Comparison of ENCODE assay signal across 1 cellular context in genomic region chr5:95130951-95131350, GRCh38.
TF ChIP-seq lines count a peak whose summit lies in the region.

No MANE protein-coding gene starts in this region.

TF ChIP-seq in GM23338, 12 proteins besides CTCF, POLR2A, EP300 and RAD21 (continued from another document):
- TF ChIP-seq, protein P1, sequence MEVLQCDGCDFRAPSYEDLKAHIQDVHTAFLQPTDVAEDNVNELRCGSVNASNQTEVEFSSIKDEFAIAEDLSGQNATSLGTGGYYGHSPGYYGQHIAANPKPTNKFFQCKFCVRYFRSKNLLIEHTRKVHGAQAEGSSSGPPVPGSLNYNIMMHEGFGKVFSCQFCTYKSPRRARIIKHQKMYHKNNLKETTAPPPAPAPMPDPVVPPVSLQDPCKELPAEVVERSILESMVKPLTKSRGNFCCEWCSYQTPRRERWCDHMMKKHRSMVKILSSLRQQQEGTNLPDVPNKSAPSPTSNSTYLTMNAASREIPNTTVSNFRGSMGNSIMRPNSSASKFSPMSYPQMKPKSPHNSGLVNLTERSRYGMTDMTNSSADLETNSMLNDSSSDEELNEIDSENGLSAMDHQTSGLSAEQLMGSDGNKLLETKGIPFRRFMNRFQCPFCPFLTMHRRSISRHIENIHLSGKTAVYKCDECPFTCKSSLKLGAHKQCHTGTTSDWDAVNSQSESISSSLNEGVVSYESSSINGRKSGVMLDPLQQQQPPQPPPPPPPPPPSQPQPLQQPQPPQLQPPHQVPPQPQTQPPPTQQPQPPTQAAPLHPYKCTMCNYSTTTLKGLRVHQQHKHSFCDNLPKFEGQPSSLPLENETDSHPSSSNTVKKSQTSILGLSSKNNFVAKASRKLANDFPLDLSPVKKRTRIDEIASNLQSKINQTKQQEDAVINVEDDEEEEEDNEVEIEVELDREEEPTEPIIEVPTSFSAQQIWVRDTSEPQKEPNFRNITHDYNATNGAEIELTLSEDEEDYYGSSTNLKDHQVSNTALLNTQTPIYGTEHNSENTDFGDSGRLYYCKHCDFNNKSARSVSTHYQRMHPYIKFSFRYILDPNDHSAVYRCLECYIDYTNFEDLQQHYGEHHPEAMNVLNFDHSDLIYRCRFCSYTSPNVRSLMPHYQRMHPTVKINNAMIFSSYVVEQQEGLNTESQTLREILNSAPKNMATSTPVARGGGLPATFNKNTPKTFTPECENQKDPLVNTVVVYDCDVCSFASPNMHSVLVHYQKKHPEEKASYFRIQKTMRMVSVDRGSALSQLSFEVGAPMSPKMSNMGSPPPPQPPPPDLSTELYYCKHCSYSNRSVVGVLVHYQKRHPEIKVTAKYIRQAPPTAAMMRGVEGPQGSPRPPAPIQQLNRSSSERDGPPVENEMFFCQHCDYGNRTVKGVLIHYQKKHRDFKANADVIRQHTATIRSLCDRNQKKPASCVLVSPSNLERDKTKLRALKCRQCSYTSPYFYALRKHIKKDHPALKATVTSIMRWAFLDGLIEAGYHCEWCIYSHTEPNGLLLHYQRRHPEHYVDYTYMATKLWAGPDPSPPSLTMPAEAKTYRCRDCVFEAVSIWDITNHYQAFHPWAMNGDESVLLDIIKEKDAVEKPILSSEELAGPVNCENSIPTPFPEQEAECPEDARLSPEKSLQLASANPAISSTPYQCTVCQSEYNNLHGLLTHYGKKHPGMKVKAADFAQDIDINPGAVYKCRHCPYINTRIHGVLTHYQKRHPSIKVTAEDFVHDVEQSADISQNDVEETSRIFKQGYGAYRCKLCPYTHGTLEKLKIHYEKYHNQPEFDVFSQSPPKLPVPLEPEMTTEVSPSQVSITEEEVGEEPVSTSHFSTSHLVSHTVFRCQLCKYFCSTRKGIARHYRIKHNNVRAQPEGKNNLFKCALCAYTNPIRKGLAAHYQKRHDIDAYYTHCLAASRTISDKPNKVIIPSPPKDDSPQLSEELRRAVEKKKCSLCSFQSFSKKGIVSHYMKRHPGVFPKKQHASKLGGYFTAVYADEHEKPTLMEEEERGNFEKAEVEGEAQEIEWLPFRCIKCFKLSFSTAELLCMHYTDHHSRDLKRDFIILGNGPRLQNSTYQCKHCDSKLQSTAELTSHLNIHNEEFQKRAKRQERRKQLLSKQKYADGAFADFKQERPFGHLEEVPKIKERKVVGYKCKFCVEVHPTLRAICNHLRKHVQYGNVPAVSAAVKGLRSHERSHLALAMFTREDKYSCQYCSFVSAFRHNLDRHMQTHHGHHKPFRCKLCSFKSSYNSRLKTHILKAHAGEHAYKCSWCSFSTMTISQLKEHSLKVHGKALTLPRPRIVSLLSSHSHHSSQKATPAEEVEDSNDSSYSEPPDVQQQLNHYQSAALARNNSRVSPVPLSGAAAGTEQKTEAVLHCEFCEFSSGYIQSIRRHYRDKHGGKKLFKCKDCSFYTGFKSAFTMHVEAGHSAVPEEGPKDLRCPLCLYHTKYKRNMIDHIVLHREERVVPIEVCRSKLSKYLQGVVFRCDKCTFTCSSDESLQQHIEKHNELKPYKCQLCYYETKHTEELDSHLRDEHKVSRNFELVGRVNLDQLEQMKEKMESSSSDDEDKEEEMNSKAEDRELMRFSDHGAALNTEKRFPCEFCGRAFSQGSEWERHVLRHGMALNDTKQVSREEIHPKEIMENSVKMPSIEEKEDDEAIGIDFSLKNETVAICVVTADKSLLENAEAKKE (CRISPR knock-in tag; IDR thresholded peaks at IDR 0.05) = no peak
- TF ChIP-seq EZH2phosphoT487 (IDR thresholded peaks at IDR 0.05; ENCODE audit: unreplicated experiment) (no peak), JUNB (IDR thresholded peaks at IDR 0.05; ENCODE audit: unreplicated experiment) (no peak), REST (IDR thresholded peaks at IDR 0.05; ENCODE audit: unreplicated experiment) (no peak), ETS1 (IDR thresholded peaks at IDR 0.05) (no peak), EZH2 (IDR thresholded peaks at IDR 0.05; ENCODE audit: low read depth, unreplicated experiment) (no peak), CREB1 (CRISPR knock-in tag; IDR thresholded peaks at IDR 0.05; ENCODE audit: low read depth) (no peak), POLR2AphosphoS5 (IDR thresholded peaks at IDR 0.05; ENCODE audit: low read depth) (no peak)
